24 cellular contexts compared by ENCODE assay signal in genomic region chr4:147910315-147910714, GRCh38.
A peak's percentile ranks its signal among the peaks of the same experiment; 100 is the strongest.
DNase-seq lines count a peak whose midpoint lies in the region; ATAC-seq and TF ChIP-seq lines count a peak whose summit lies in the region.
"Had no signal": no experiment of that assay in that cellular context is flagged by ENCODE, and none has a peak within 500 bp of the region (broad histone marks: within the 10 kb centered on the region; RNA-seq: fewer than 3 reads in every experiment).

No MANE protein-coding gene starts in this region.

- peaks cover 0 to 5% (median 0%) of the 10 kb centered on the region in 9 donors for H3K9me3 Mint-ChIP-seq in naive thymus-derived CD8-positive, alpha-beta T cell
- H3K9me3 Mint-ChIP-seq: GM23338, HFFc6 had no signal

- peaks cover 0 to 13% of the 10 kb centered on the region in 2 donors for H3K36me3 ChIP-seq in left lung
- peaks cover 5 to 7% of the 10 kb centered on the region in 2 experiments for H3K36me3 ChIP-seq in trophoblast cell (ENCODE audit: control insufficient read depth in 1 of 2, insufficient read depth in 2 of 2, low read length in 2 of 2)
- H3K36me3 ChIP-seq in effector memory CD4-positive, alpha-beta T cell (ENCODE audit: control insufficient read depth, insufficient read depth, low read length): no peaks in the 10 kb centered on the region
- H3K36me3 ChIP-seq: HAP-1 had no signal

- H3K27me3 ChIP-seq in left lung: no peaks in the 10 kb centered on the region
- H3K27me3 ChIP-seq in trophoblast cell (ENCODE audit: insufficient read depth, low read length): no peaks in the 10 kb centered on the region
- H3K27me3 ChIP-seq in effector memory CD4-positive, alpha-beta T cell (replicated peaks; ENCODE audit: control insufficient read depth, insufficient read depth, low read length, poor library complexity, severe bottlenecking): no peaks in the 10 kb centered on the region
- H3K27me3 ChIP-seq: BE2C; BLaER1 treated with 17β-estradiol and CSF1 and Interleukin-3, amounts not matched to agents 10 nM and 100 nM had no signal

- no peak overlapping the region for H3K23ac ChIP-seq in trophoblast cell (ENCODE audit: low read length)

- WGBS in trophoblast cell (ENCODE audit: extremely low coverage, insufficient coverage, insufficient read length): no CpG with 5 or more reads among the region's 3 CpGs

- no peak overlapping the region for H3K4me3 Mint-ChIP-seq in T-helper 17 cell
- H3K4me3 Mint-ChIP-seq in naive thymus-derived CD8-positive, alpha-beta T cell: no peak overlapping the region
- H3K4me3 Mint-ChIP-seq: CD14-positive monocyte; CD4-positive, alpha-beta T cell; CD8-positive, alpha-beta memory T cell; GM23338; HFFc6 had no signal

- no peak overlapping the region for H2BK5ac ChIP-seq in trophoblast cell (ENCODE audit: low read depth, low read length, poor library complexity)

- no peak overlapping the region for H3K4ac ChIP-seq in trophoblast cell (ENCODE audit: low read depth, low read length)

- H3K4me1 ChIP-seq in left lung (no peaks in the 10 kb centered on the region), trophoblast cell (ENCODE audit: control insufficient read depth in 1 of 2, insufficient read depth in 2 of 2, low read length in 2 of 2) (no peaks in the 10 kb centered on the region)
- H3K4me1 ChIP-seq in effector memory CD4-positive, alpha-beta T cell (ENCODE audit: control insufficient read depth, insufficient read depth, low read length, poor library complexity, severe bottlenecking): no peaks in the 10 kb centered on the region
- H3K4me1 ChIP-seq: A549; BE2C; BLaER1 treated with 17β-estradiol and CSF1 and Interleukin-3, amounts not matched to agents 10 nM and 100 nM; HAP-1 had no signal

- H4K12ac ChIP-seq in trophoblast cell (ENCODE audit: low read depth, low read length): no peak overlapping the region

- ATAC-seq in T-helper 17 cell (no peak), left lung (peak; percentile 57), left cardiac atrium (no peak)
- no peak for ATAC-seq in naive thymus-derived CD8-positive, alpha-beta T cell
- no peak for ATAC-seq in activated CD4-positive, CD25-positive, alpha-beta regulatory T cell treated with anti-CD3 and anti-CD28 coated beads, Interleukin-2, amount 50 U/mL, for 24 hours
- ATAC-seq: A549, GM12878, GM23338 had no signal

- H3K79me2 ChIP-seq in trophoblast cell (ENCODE audit: control insufficient read depth, insufficient read depth, low read length, poor library complexity): no peaks in the 10 kb centered on the region

- H3K9me3 ChIP-seq in T-helper 17 cell (ENCODE audit: control insufficient read depth, low read length, poor library complexity, severe bottlenecking): no peaks in the 10 kb centered on the region
- no peaks in the 10 kb centered on the region for H3K9me3 ChIP-seq in left lung
- no peaks in the 10 kb centered on the region for H3K9me3 ChIP-seq in trophoblast cell (ENCODE audit: insufficient read depth, low read depth, low read length)
- H3K9me3 ChIP-seq in effector memory CD4-positive, alpha-beta T cell (ENCODE audit: control insufficient read depth, low read length): no peaks in the 10 kb centered on the region
- H3K9me3 ChIP-seq: A549; BE2C; BLaER1 treated with 17β-estradiol and CSF1 and Interleukin-3, amounts not matched to agents 10 nM and 100 nM; HAP-1 had no signal

- H3K9ac ChIP-seq in trophoblast cell (ENCODE audit: low read length): no peak overlapping the region
- H3K9ac ChIP-seq: BLaER1 treated with 17β-estradiol and CSF1 and Interleukin-3, amounts not matched to agents 10 nM and 100 nM had no signal

- H4K91ac ChIP-seq in trophoblast cell (ENCODE audit: low read depth, low read length): no peak overlapping the region

- no peaks in the 10 kb centered on the region for H3K79me1 ChIP-seq in trophoblast cell (ENCODE audit: low read length)

- no peaks in the 10 kb centered on the region for H3K27me3 Mint-ChIP-seq in T-helper 17 cell
- no peaks in the 10 kb centered on the region for H3K27me3 Mint-ChIP-seq in naive thymus-derived CD8-positive, alpha-beta T cell
- H3K27me3 Mint-ChIP-seq: CD4-positive, alpha-beta T cell; CD8-positive, alpha-beta memory T cell had no signal

- DNase-seq in T-helper 17 cell: no peak
- DNase-seq in left lung: no peak
- DNase-seq in trophoblast cell: peak; percentile 47 to 79
- no peak for DNase-seq in naive thymus-derived CD8-positive, alpha-beta T cell
- no peak for DNase-seq in effector memory CD4-positive, alpha-beta T cell
- no peak for DNase-seq in left cardiac atrium
- DNase-seq: 8988T; ACHN; AML-193; BE2C; CD4-positive, alpha-beta T cell; CD8-positive, alpha-beta memory T cell; DMS 273 treated with DMSO at 0.1 percent for 48 hours; DMS79; EL; GDM1; HFFc6 had no signal

- H3K27ac ChIP-seq in left lung (no peak overlapping the region), trophoblast cell (ENCODE audit: low read depth, low read length) (no peak overlapping the region)
- H3K27ac ChIP-seq in effector memory CD4-positive, alpha-beta T cell (ENCODE audit: insufficient read depth, low read length, poor library complexity, severe bottlenecking): no peak overlapping the region
- H3K27ac ChIP-seq: A549; BLaER1 treated with 17β-estradiol and CSF1 and Interleukin-3, amounts not matched to agents 10 nM and 100 nM had no signal

- no peak overlapping the region for H2AK5ac ChIP-seq in trophoblast cell (ENCODE audit: low read length)

- H3K27ac Mint-ChIP-seq in T-helper 17 cell: peak overlapping the region; percentile 19
- no peak overlapping the region for H3K27ac Mint-ChIP-seq in naive thymus-derived CD8-positive, alpha-beta T cell
- H3K27ac Mint-ChIP-seq: CD14-positive monocyte; CD4-positive, alpha-beta T cell; CD8-positive, alpha-beta memory T cell; GM23338 had no signal

- no peak overlapping the region for H3K14ac ChIP-seq in trophoblast cell (ENCODE audit: low read length)

- no peak overlapping the region for H2BK12ac ChIP-seq in trophoblast cell (ENCODE audit: low read length)

- no peak overlapping the region for H3K4me2 ChIP-seq in trophoblast cell (ENCODE audit: low read length)
- H3K4me2 ChIP-seq: A549; BLaER1 treated with 17β-estradiol and CSF1 and Interleukin-3, amounts not matched to agents 10 nM and 100 nM; GM23338 had no signal

- no peak overlapping the region for H3K18ac ChIP-seq in trophoblast cell (ENCODE audit: low read length)

- POLR2A ChIA-PET in naive thymus-derived CD8-positive, alpha-beta T cell (lab: Charles Lee): no interaction called here

- intact Hi-C loops in left lung (cut with DNase I): no loop called here
- intact Hi-C loops in left cardiac atrium (cut with DNase I): no loop called here

- H2BK120ac ChIP-seq in trophoblast cell (ENCODE audit: insufficient read depth, low read length, poor library complexity): no peak overlapping the region

- TF ChIP-seq CTCF in left lung (IDR thresholded peaks at IDR 0.05): no peak

- no peak overlapping the region for H2AFZ ChIP-seq in trophoblast cell (ENCODE audit: insufficient read depth, low read length, poor library complexity)
- H2AFZ ChIP-seq: GM23338 had no signal

- H3K36me3 Mint-ChIP-seq in T-helper 17 cell (ENCODE audit: low read depth): peaks cover 6% of the 10 kb centered on the region
- H3K36me3 Mint-ChIP-seq in naive thymus-derived CD8-positive, alpha-beta T cell: peaks cover 14 to 34% (median 25%) of the 10 kb centered on the region in 3 donors

- H3K4me3 ChIP-seq in left lung (no peak overlapping the region), trophoblast cell (ENCODE audit: low read depth, low read length) (no peak overlapping the region)
- no peak overlapping the region for H3K4me3 ChIP-seq in effector memory CD4-positive, alpha-beta T cell (ENCODE audit: insufficient read depth, low read depth, low read length, poor library complexity, severe bottlenecking)
- H3K4me3 ChIP-seq: A549; BLaER1 treated with 17β-estradiol and CSF1 and Interleukin-3, amounts not matched to agents 10 nM and 100 nM; GM12878; GM23338; HAP-1 had no signal

- H4K8ac ChIP-seq in trophoblast cell (ENCODE audit: low read depth, low read length): no peak overlapping the region

- peaks cover 3% of the 10 kb centered on the region for H3K4me1 Mint-ChIP-seq in T-helper 17 cell
- peaks cover 0 to 2% (median 0%) of the 10 kb centered on the region in 4 donors for H3K4me1 Mint-ChIP-seq in naive thymus-derived CD8-positive, alpha-beta T cell
- H3K4me1 Mint-ChIP-seq: CD14-positive monocyte; CD8-positive, alpha-beta memory T cell had no signal

Comparison
In these comparisons a context has a peak if more than half of its experiments do, and no peak if none do; other contexts are left out.
1. DNase-seq: peak in trophoblast cell (2 of 2); none in T-helper 17 cell (0 of 3), left lung (0 of 2), naive thymus-derived CD8-positive, alpha-beta T cell (0 of 10), effector memory CD4-positive, alpha-beta T cell (0 of 3) and left cardiac atrium (single experiment).